Comparison of ENCODE assay signal across 1 cellular context in the genomic region with DNA sequence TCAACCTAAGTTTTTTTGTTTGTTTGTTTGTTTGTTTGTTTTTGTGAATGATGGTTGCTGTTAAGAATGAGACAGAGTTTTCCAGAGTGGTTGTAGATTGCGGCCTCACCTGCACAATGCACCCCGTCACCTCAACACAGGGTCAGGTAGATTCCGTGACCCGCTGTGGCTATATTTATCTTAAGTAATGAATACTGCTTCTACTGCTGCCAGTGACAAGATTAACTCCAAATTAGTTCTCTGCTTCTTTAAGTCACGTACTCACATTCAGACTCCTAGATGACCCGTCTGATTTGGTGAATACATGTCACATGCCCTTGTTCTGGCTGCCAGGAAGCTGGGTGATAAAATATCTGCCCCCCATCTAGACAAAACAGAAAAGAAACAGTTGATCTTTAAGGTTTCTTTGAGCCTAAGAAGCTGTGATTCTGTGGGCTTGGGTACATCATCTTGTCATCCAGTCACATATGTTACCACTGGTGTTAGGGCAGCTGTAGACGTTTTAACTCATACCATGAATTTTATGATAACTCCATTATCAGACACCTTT.
TF ChIP-seq lines count a peak whose summit lies in the region.

No MANE protein-coding gene starts in this region.

TF ChIP-seq in H1, 55 proteins besides CTCF, POLR2A, EP300 and RAD21:
- TF ChIP-seq YY1 (IDR thresholded peaks at IDR 0.05; ENCODE audit: low read depth, low read length) = no peak
- no peak for TF ChIP-seq POLR2AphosphoS5 (IDR thresholded peaks at IDR 0.05; ENCODE audit: low read depth, low read length)
- TF ChIP-seq CHD7 (IDR thresholded peaks at IDR 0.05; ENCODE audit: insufficient replicate concordance, low read length) = no peak
- no peak for TF ChIP-seq BRCA1 (IDR thresholded peaks at IDR 0.05; ENCODE audit: low read depth, low read length)
- no peak for TF ChIP-seq MAX (IDR thresholded peaks at IDR 0.05)
- no peak for TF ChIP-seq SIX5 (IDR thresholded peaks at IDR 0.05; ENCODE audit: low read depth, low read length)
